Comparison of ENCODE assay signal across 20 cellular contexts in genomic region chr16:12682441-12682840, GRCh38.
"Had no signal": no experiment of that assay in that cellular context is flagged by ENCODE, and none has a peak within 500 bp of the region (broad histone marks: within the 10 kb centered on the region; RNA-seq: fewer than 3 reads in every experiment).

No MANE protein-coding gene starts in this region.

- DNase-seq: Karpas-422, KG1, MG63, NCI-H1092, NCI-H1105 treated with DMSO at 0.1 percent for 48 hours, NCI-H1417 treated with DMSO at 0.1 percent for 48 hours, NCI-H1694, NCI-H187 treated with DMSO at 0.1 percent for 48 hours, NCI-H2029 treated with DMSO at 0.1 percent for 48 hours, NCI-H345, NCI-H446 treated with DMSO at 0.1 percent for 48 hours, NCI-H510A treated with DMSO at 0.1 percent for 48 hours, NCI-H526, NCI-H748 treated with DMSO at 0.1 percent for 48 hours, SHP77 treated with DMSO at 0.1 percent for 48 hours, SJCRH30 had no signal

- ATAC-seq: Panc1, SK-N-SH treated with all-trans-retinoic acid at 6 μM for 48 hours had no signal

- H3K36me3 ChIP-seq: MG63, SJCRH30 had no signal

- H3K4me1 ChIP-seq: SJCRH30 had no signal

- H3K27ac ChIP-seq: HL-60, SJCRH30 had no signal

- H3K4me3 ChIP-seq: MG63, SJCRH30 had no signal

- H3K9me3 ChIP-seq: MG63, SJCRH30 had no signal

- FAIRE-seq: HTR-8/SVneo had no signal

- H3K27me3 ChIP-seq: MG63, SJCRH30 had no signal
